15 cellular contexts compared by ENCODE assay signal in genomic region chr2:201280191-201281040, GRCh38. TPM values are rescaled to one million over a fixed set of nuclear protein-coding genes. Genes with fewer than 3 reads are reported as not detected.
DNase-seq lines count a peak whose midpoint lies in the region; ATAC-seq and TF ChIP-seq lines count a peak whose summit lies in the region.
"Had no signal": no experiment of that assay in that cellular context is flagged by ENCODE, and none has a peak within 500 bp of the region (broad histone marks: within the 10 kb centered on the region; RNA-seq: fewer than 3 reads in every experiment).

No MANE protein-coding gene starts in this region.

- peak overlapping the region; percentile 93 for H3K27ac Mint-ChIP-seq in activated T-cell treated with anti-CD3 and anti-CD28 coated beads, Interleukin-2, amount 50 U/mL, for 72 hours
- H3K27ac Mint-ChIP-seq in central memory CD8-positive, alpha-beta T cell (ENCODE audit: low read depth): peak overlapping the region; percentile 83
- H3K27ac Mint-ChIP-seq: HFFc6, progenitor cell of endocrine pancreas had no signal

- POLR2A ChIA-PET in OCI-LY7 (lab: Charles Lee): interaction anchor here (0.5 to 1.6 kb wide), 5 partner anchors 8 to 374 kb away, joined by 3 to 4 read pairs (median 3); no protein-coding TSS in a partner anchor

- H2AFZ ChIP-seq in OCI-LY7 (ENCODE audit: low read length): no peak overlapping the region

- no peaks in the 10 kb centered on the region for H4K20me1 ChIP-seq in OCI-LY7 (ENCODE audit: insufficient read depth, low read length)

- no peaks in the 10 kb centered on the region for H3K9me3 Mint-ChIP-seq in activated T-cell treated with anti-CD3 and anti-CD28 coated beads, Interleukin-2, amount 50 U/mL, for 72 hours
- H3K9me3 Mint-ChIP-seq in central memory CD8-positive, alpha-beta T cell: no peaks in the 10 kb centered on the region
- H3K9me3 Mint-ChIP-seq: HFFc6 had no signal

- TF ChIP-seq CTCF in OCI-LY7 (conservative IDR thresholded peaks at IDR 0.05; ENCODE audit: low read length) (no peak), spleen (IDR thresholded peaks at IDR 0.05 in 8 of 11, conservative IDR thresholded peaks at IDR 0.05 in 3 of 11) (no peak)

- no peaks in the 10 kb centered on the region for H3K4me1 ChIP-seq in OCI-LY7 (ENCODE audit: insufficient read depth, low read length, poor library complexity, severe bottlenecking)
- H3K4me1 ChIP-seq in spleen: peaks cover 0 to 44% (median 11%) of the 10 kb centered on the region in 6 donors
- H3K4me1 ChIP-seq: tibial artery had no signal

- 84 to 91% (median 88%) methylated on average over 3 of the region's 3 CpGs for WGBS in spleen, 5 donors

- H3K4me1 Mint-ChIP-seq in activated T-cell treated with anti-CD3 and anti-CD28 coated beads, Interleukin-2, amount 50 U/mL, for 72 hours (ENCODE audit: low read depth): peaks cover 30% of the 10 kb centered on the region
- H3K4me1 Mint-ChIP-seq in central memory CD8-positive, alpha-beta T cell: peaks cover 36% of the 10 kb centered on the region

- no peaks in the 10 kb centered on the region for H3K27me3 Mint-ChIP-seq in activated T-cell treated with anti-CD3 and anti-CD28 coated beads, Interleukin-2, amount 50 U/mL, for 72 hours (ENCODE audit: low read depth)
- H3K27me3 Mint-ChIP-seq in central memory CD8-positive, alpha-beta T cell: no peaks in the 10 kb centered on the region
- H3K27me3 Mint-ChIP-seq: progenitor cell of endocrine pancreas had no signal

- peak overlapping the region in 1 of 2 donors; percentile 23 for H3K4me3 Mint-ChIP-seq in activated T-cell treated with anti-CD3 and anti-CD28 coated beads, Interleukin-2, amount 50 U/mL, for 72 hours
- H3K4me3 Mint-ChIP-seq in central memory CD8-positive, alpha-beta T cell: no peak overlapping the region
- H3K4me3 Mint-ChIP-seq: HFFc6 had no signal

- no peak overlapping the region for H3K4me2 ChIP-seq in OCI-LY7 (ENCODE audit: low read length)

- intact Hi-C loops in OCI-LY7 (cut with micrococcal nuclease; ENCODE audit: unreplicated experiment): no loop called here
- intact Hi-C loops in spleen (cut with DNase I; ENCODE audit: low total_unique reads): no loop called here

- H3K27ac ChIP-seq in OCI-LY7 (ENCODE audit: low read depth, low read length, poor library complexity, severe bottlenecking) (no peak overlapping the region), spleen (peak overlapping the region in 5 of 8 donors; percentile 7 to 33 (median 21))

- H3K36me3 ChIP-seq in OCI-LY7 (ENCODE audit: insufficient read depth, low read length) (peaks cover 66% of the 10 kb centered on the region), spleen (peaks cover 9 to 73% (median 50%) of the 10 kb centered on the region in 6 donors)

- H3K4me3 ChIP-seq in OCI-LY7 (ENCODE audit: low read depth, low read length, poor library complexity, severe bottlenecking): no peak overlapping the region
- no peak overlapping the region for H3K4me3 ChIP-seq in spleen
- H3K4me3 ChIP-seq: MG63, tibial artery had no signal

- ATAC-seq in activated T-cell treated with anti-CD3 and anti-CD28 coated beads, Interleukin-2, amount 50 U/mL, for 72 hours (replicated peaks in 1 of 2): no peak
- no peak for ATAC-seq in central memory CD8-positive, alpha-beta T cell (replicated peaks; ENCODE audit: extremely low read depth, poor library complexity, severe bottlenecking)
- ATAC-seq in GM18867 (IDR thresholded peaks at IDR 0.05; ENCODE audit: unreplicated experiment): no peak

- no peak for DNase-seq in activated T-cell treated with anti-CD3 and anti-CD28 coated beads, Interleukin-2, amount 50 U/mL, for 72 hours
- DNase-seq in activated T-cell treated with anti-CD3 and anti-CD28 coated beads, Interleukin-2, amount 50 U/mL, for 48 hours: no peak
- DNase-seq in OCI-LY7 (ENCODE audit: low spot score): no peak
- DNase-seq in central memory CD8-positive, alpha-beta T cell (ENCODE audit: low spot score in 2 of 2): no peak
- no peak for DNase-seq in spleen
- no peak for DNase-seq in DMS79 treated with DMSO at 0.1 percent for 48 hours (lab: John Stamatoyannopoulos, UW)
- no peak for DNase-seq in NCI-H2081 treated with DMSO at 0.1 percent for 48 hours (lab: John Stamatoyannopoulos, UW)
- DNase-seq: activated CD4-positive, alpha-beta T cell treated with anti-CD3 and anti-CD28 coated beads, Interleukin-2, amount 50 U/mL, for 1 hour; head of caudate nucleus; HFFc6; MG63; SW 1271; tibial artery had no signal

- H3K79me2 ChIP-seq in OCI-LY7 (ENCODE audit: insufficient read depth, low read depth, low read length): no peaks in the 10 kb centered on the region

- TSS peak; percentile 42 for BruUV-seq in OCI-LY7 (replicated peaks; lab: Mats Ljungman, UMichigan)

- CTCF ChIA-PET in OCI-LY7 (lab: Charles Lee; ENCODE audit: unreplicated experiment): no interaction called here

- H3K36me3 Mint-ChIP-seq in activated T-cell treated with anti-CD3 and anti-CD28 coated beads, Interleukin-2, amount 50 U/mL, for 72 hours (ENCODE audit: insufficient read depth in 2 of 2): peaks cover 18 to 35% of the 10 kb centered on the region in 2 donors
- peaks cover 62% of the 10 kb centered on the region for H3K36me3 Mint-ChIP-seq in central memory CD8-positive, alpha-beta T cell (ENCODE audit: insufficient read depth)

- no peaks in the 10 kb centered on the region for H3K27me3 ChIP-seq in spleen (replicated peaks in 1 of 7)
- H3K27me3 ChIP-seq: MG63, tibial artery had no signal

- no peaks in the 10 kb centered on the region for H3K9me2 ChIP-seq in OCI-LY7 (ENCODE audit: insufficient read depth, low read length)

- no peak for TF ChIP-seq POLR2A in spleen (IDR thresholded peaks at IDR 0.05)

- H3K9me3 ChIP-seq in OCI-LY7 (ENCODE audit: low read length) (no peaks in the 10 kb centered on the region), spleen (no peaks in the 10 kb centered on the region)
- H3K9me3 ChIP-seq: MG63, tibial artery had no signal

RNA-seq across cellular contexts. Expression of gene CASP8, which starts 20.1 kb away (rescaled TPM):
- total RNA-seq in activated T-cell treated with anti-CD3 and anti-CD28 coated beads, Interleukin-2, amount 50 U/mL, for 72 hours: 10 to 100 TPM; 45.0 to 78.7 TPM
- total RNA-seq in OCI-LY7 (2014; rRNA removed; shearing (Covaris generic)): 30.5 and 32.4 TPM in 2 replicates
- total RNA-seq in OCI-LY7 (2022) (34.7 and 35.9 TPM in 2 replicates), spleen (100 to 1,000 TPM in 1 of 7 donors, 10 to 100 TPM in 6; 67.1 to 100 (median 91.8) TPM)
- 10 to 100 TPM; 20.3 to 41.9 (median 29.3) TPM for polyA plus RNA-seq in spleen
